8 cellular contexts compared by ENCODE assay signal in genomic region chr9:33778700-33779351, GRCh38. TPM values are rescaled to one million over a fixed set of nuclear protein-coding genes. Genes with fewer than 3 reads are reported as not detected.
A peak's percentile ranks its signal among the peaks of the same experiment; 100 is the strongest.
DNase-seq lines count a peak whose midpoint lies in the region; ATAC-seq, FAIRE-seq and TF ChIP-seq lines count a peak whose summit lies in the region.

No MANE protein-coding gene starts in this region.

- H3K4me3 ChIP-seq in A549 (no peak overlapping the region), suprapubic skin (no peak overlapping the region)

- no peaks in the 10 kb centered on the region for H3K27me3 ChIP-seq in suprapubic skin

- H3K27ac Mint-ChIP-seq in endothelial cell (ENCODE audit: unreplicated experiment), result no peak overlapping the region

- H3K36me3 Mint-ChIP-seq in endothelial cell (ENCODE audit: low read depth, unreplicated experiment), result no peaks in the 10 kb centered on the region

- H3K27ac ChIP-seq in A549, result peak overlapping the region; percentile 16 to 76; a peak in 3 of 6 replicates
- H3K27ac ChIP-seq in suprapubic skin, result no peak overlapping the region

- no peak overlapping the region for H3K4me3 Mint-ChIP-seq in endothelial cell (ENCODE audit: unreplicated experiment)

- H3K27me3 Mint-ChIP-seq in endothelial cell (ENCODE audit: unreplicated experiment), result peaks cover 2% of the 10 kb centered on the region

- 0 out of 3 replicates have a peak, but pooled peaks cover 3% of the 10 kb centered on the region for H3K9me3 ChIP-seq in A549
- H3K9me3 ChIP-seq in suprapubic skin, result no peaks in the 10 kb centered on the region

- H3K4me1 ChIP-seq in A549 (peaks cover 40% of the 10 kb centered on the region), suprapubic skin (peaks cover 9% of the 10 kb centered on the region)

- H3K36me3 ChIP-seq in suprapubic skin, result no peaks in the 10 kb centered on the region

- DNase-seq in A549 (ENCODE audit: low read depth in 1 of 2, low spot score in 1 of 2) (peak; percentile 67 to 76), NCI-H524 (lab: John Stamatoyannopoulos, UW) (peak; percentile 52 to 65), endothelial cell (ENCODE audit: low spot score) (peak; percentile 54), middle frontal gyrus (ENCODE audit: extremely low spot score, low spot score) (peak; percentile 46), suprapubic skin (ENCODE audit: low spot score in 2 of 2) (no peak)
- peak; percentile 26 to 27 for DNase-seq in activated CD4-positive, alpha-beta T cell treated with anti-CD3 and anti-CD28 coated beads, Interleukin-2, amount 50 U/mL, for 4 hours

- peak; percentile 89 for FAIRE-seq in A549 (lab: Jason Lieb, UNC)

- H3K9me3 Mint-ChIP-seq in endothelial cell (ENCODE audit: unreplicated experiment), result no peaks in the 10 kb centered on the region

- peaks cover 2% of the 10 kb centered on the region for H3K4me1 Mint-ChIP-seq in endothelial cell (ENCODE audit: unreplicated experiment)

- peak; percentile 81 to 83 for TF ChIP-seq RAD21 in A549 (conservative IDR thresholded peaks at IDR 0.05 in 1 of 2, IDR thresholded peaks at IDR 0.05 in 1 of 2)

- CTCF ChIA-PET in A549 (lab: Yijun Ruan, JAX), result interaction anchor here (0.6 to 5.8 kb wide), 33 partner anchors 8 to 545 kb away, joined by 3 to 80 read pairs (median 6); partner anchors contain the start of genes PRSS3 and UBE2R2

- 18% methylated on average over 6 of the region's 6 CpGs for WGBS in A549 (ENCODE audit: missing lambda C conversion rate)
- WGBS in suprapubic skin, result 10% methylated on average over 6 of the region's 6 CpGs

- peak overlapping the region; percentile 62 for H3K4me2 ChIP-seq in A549

- POLR2A ChIA-PET in A549 (lab: Yijun Ruan, JAX), result interaction anchor here (1.9 kb wide), 1 partner anchor 41 kb away, joined by 6 read pairs; no protein-coding TSS in a partner anchor

- TF ChIP-seq CTCF in A549 (IDR thresholded peaks at IDR 0.05) (peak; percentile 87), GM12874 (IDR thresholded peaks at IDR 0.05; ENCODE audit: insufficient read depth, low read depth, low read length) (peak; percentile 82), endothelial cell (IDR thresholded peaks at IDR 0.05; ENCODE audit: unreplicated experiment) (peak; percentile 80), suprapubic skin (IDR thresholded peaks at IDR 0.05) (peak; percentile 28 to 76)

- TF ChIP-seq POLR2A in A549 (IDR thresholded peaks at IDR 0.05; ENCODE audit: low read length) (no peak), suprapubic skin (IDR thresholded peaks at IDR 0.05) (no peak)

- ATAC-seq in A549 (peak; percentile 91 to 93), HG03108 (IDR thresholded peaks at IDR 0.05; ENCODE audit: unreplicated experiment) (peak; percentile 79)

- no peak for TF ChIP-seq EP300 in A549 (IDR thresholded peaks at IDR 0.05)
- no peak for TF ChIP-seq EP300 in suprapubic skin (IDR thresholded peaks at IDR 0.05)

TF ChIP-seq in A549, 52 proteins besides CTCF, POLR2A, EP300 and RAD21:
- TF ChIP-seq HOXB5 (CRISPR knock-in tag; IDR thresholded peaks at IDR 0.05), result no peak
- TF ChIP-seq SMC3 (IDR thresholded peaks at IDR 0.05), result peak; percentile 73

RNA-seq across cellular contexts. Expression of gene PRSS3, which starts 16.5 kb away (rescaled TPM):
- polyA plus RNA-seq in A549 (2011; rRNA removed) (2.0 and 3.3 TPM in 2 replicates), A549 (2017; fragmentation: RNase III; extraction: RNeasy Plus Mini Kit Qiagen cat#74134 plus additional on column Dnase treatment) (1.9 to 4.3 TPM (median 4.0 TPM) in 3 replicates)
- polyA plus RNA-seq in A549 (2012; cell fraction: cytosol; rRNA removed), result 1.0 and 1.2 TPM in 2 replicates
- polyA plus RNA-seq in A549 (2012; cell fraction: nucleus; rRNA removed), result 0.59 and 1.3 TPM in 2 replicates
- 2.9 and 3.7 TPM in 2 replicates for polyA minus RNA-seq in A549 (2011; rRNA and poly(A)+ RNA removed)
- total RNA-seq in endothelial cell (ENCODE audit: unreplicated experiment) (0.59 TPM), suprapubic skin (10 to 100 TPM; 14.1 to 53.7 (median 25.1) TPM)

RNA-seq across cellular contexts. Expression of gene UBE2R2, which starts 38.1 kb away (rescaled TPM):
- 44.9 and 48.1 TPM in 2 replicates for polyA plus RNA-seq in A549 (2011; rRNA removed)
- polyA plus RNA-seq in A549 (2012; cell fraction: cytosol; rRNA removed), result 19.9 and 20.4 TPM in 2 replicates
- 10.2 and 11.6 TPM in 2 replicates for polyA plus RNA-seq in A549 (2012; cell fraction: nucleus; rRNA removed)
- polyA plus RNA-seq in A549 (2017; fragmentation: RNase III; extraction: RNeasy Plus Mini Kit Qiagen cat#74134 plus additional on column Dnase treatment), result 37.9 to 41.7 TPM (median 41.2 TPM) in 3 replicates
- polyA minus RNA-seq in A549 (2011; rRNA and poly(A)+ RNA removed), result 34.8 and 36.2 TPM in 2 replicates
- 57.7 TPM for total RNA-seq in endothelial cell (ENCODE audit: unreplicated experiment)
- 10 to 100 TPM; 29.2 to 36.4 (median 33.5) TPM for total RNA-seq in suprapubic skin

Comparison
In these comparisons a context has a peak if more than half of its experiments do, and no peak if none do; other contexts are left out.
1. DNase-seq: peak in A549 (2 of 2), NCI-H524 (2 of 2), activated CD4-positive, alpha-beta T cell treated with anti-CD3 and anti-CD28 coated beads, Interleukin-2, amount 50 U/mL, for 4 hours (2 of 2), endothelial cell (single experiment) and middle frontal gyrus (single experiment); none in suprapubic skin (0 of 2).
2. Peak in every context shown above with its lines, with median percentiles within 50 percentile points of each other: CTCF ChIP-seq.